1 cellular context compared by ENCODE assay signal in the genomic region with DNA sequence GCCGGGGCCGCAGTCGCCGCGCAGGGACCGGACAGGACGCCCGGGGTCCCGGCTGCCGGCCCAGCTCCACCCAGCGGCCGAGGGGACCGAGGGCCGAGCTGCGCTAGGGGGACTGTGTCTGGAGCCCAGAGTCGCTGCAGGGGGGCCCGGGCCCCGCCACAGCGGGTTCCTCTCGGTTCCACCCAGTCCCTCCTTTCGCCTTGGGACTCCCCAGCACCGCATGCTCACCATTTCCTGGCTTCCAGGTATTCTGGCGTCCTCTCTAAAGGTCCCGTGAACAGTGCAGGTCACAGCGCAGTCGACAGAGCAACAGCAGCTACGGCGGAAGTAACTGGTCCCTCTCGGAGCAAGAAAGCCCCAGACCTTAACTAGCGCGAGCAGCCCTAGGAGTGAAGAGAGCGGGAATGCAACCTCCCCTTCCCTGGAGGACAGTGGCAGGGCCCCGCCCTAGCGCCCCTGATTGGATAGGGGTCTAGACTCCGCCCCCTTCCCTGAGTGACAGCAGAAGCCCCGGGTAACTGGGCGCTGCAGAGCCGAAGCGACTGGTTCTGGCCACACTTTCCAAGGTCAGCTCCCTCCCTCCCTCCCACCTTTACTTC.
TF ChIP-seq lines count a peak whose summit lies in the region.

Gene ZNF878 (minus strand): TSS at position 391 of the 599 bp plus-strand sequence. CDS start 160 bp downstream, at position 231.

TF ChIP-seq in HepG2, 621 proteins besides CTCF, POLR2A, EP300 and RAD21 (continued from another document):
- TF ChIP-seq PAXIP1 (CRISPR knock-in tag; conservative IDR thresholded peaks at IDR 0.05) (peak; percentile 35; the same call in 1 of the 2 replicates), RCOR2 (CRISPR knock-in tag; IDR thresholded peaks at IDR 0.05) (no peak), CC2D1A (CRISPR knock-in tag; IDR thresholded peaks at IDR 0.05) (no peak), HNRNPH1 (optimal IDR thresholded peaks at IDR 0.05; ENCODE audit: low read depth, low read length) (no peak), GATAD1 (CRISPR knock-in tag; IDR thresholded peaks at IDR 0.05) (peak; percentile 63), ZNF674 (CRISPR knock-in tag; IDR thresholded peaks at IDR 0.05; ENCODE audit: low read depth) (peak; percentile 77; the same call in 1 of the 2 replicates), IKZF1 (IDR thresholded peaks at IDR 0.05) (no peak), NONO (IDR thresholded peaks at IDR 0.05) (no peak), NONO (CRISPR knock-in tag; conservative IDR thresholded peaks at IDR 0.05) (peak; percentile 94), ATAD3A (CRISPR knock-in tag; IDR thresholded peaks at IDR 0.05) (no peak), LBX2 (CRISPR knock-in tag; IDR thresholded peaks at IDR 0.05; ENCODE audit: borderline replicate concordance) (no peak), ZNF160 (CRISPR knock-in tag; IDR thresholded peaks at IDR 0.05) (no peak), ISL2 (CRISPR knock-in tag; IDR thresholded peaks at IDR 0.05) (peak; percentile 63; the same call in 1 of the 2 replicates), RBM39 (IDR thresholded peaks at IDR 0.05; ENCODE audit: low read depth, low read length, poor library complexity, severe bottlenecking) (peak; percentile 66), ZNF180 (CRISPR knock-in tag; IDR thresholded peaks at IDR 0.05; ENCODE audit: borderline replicate concordance, low read depth) (0 out of 2 replicates have a peak, but pooled peaks have one; percentile 55), FOXM1 (CRISPR knock-in tag; IDR thresholded peaks at IDR 0.05) (no peak), TBL1XR1 (IDR thresholded peaks at IDR 0.05; ENCODE audit: borderline replicate concordance, low read length, partially characterized antibody) (peak; percentile 34), PCBP1 (IDR thresholded peaks at IDR 0.05; ENCODE audit: borderline replicate concordance, low read depth, low read length) (0 out of 2 replicates have a peak, but pooled peaks have one; percentile 29), ZNF547 (CRISPR knock-in tag; IDR thresholded peaks at IDR 0.05) (peak; percentile 41; the same call in 1 of the 2 replicates), FOSL1 (CRISPR knock-in tag; IDR thresholded peaks at IDR 0.05; ENCODE audit: borderline replicate concordance) (no peak), ZNF383 (CRISPR knock-in tag; IDR thresholded peaks at IDR 0.05; ENCODE audit: borderline replicate concordance) (no peak), ZMYM3 (CRISPR knock-in tag; IDR thresholded peaks at IDR 0.05) (peak; percentile 76), BORCS8-MEF2B (CRISPR knock-in tag; IDR thresholded peaks at IDR 0.05) (peak; percentile 80; the same call in 1 of the 2 replicates), ZFP36 (IDR thresholded peaks at IDR 0.05; ENCODE audit: borderline replicate concordance, low read depth, low read length, partially characterized antibody) (no peak), PATZ1 (CRISPR knock-in tag; IDR thresholded peaks at IDR 0.05) (peak; percentile 78), ZNF460 (CRISPR knock-in tag; IDR thresholded peaks at IDR 0.05; ENCODE audit: borderline replicate concordance) (no peak), HNRNPLL (IDR thresholded peaks at IDR 0.05; ENCODE audit: low read depth, low read length, poor library complexity, severe bottlenecking) (peak; percentile 85)
- TF ChIP-seq, protein P1, sequence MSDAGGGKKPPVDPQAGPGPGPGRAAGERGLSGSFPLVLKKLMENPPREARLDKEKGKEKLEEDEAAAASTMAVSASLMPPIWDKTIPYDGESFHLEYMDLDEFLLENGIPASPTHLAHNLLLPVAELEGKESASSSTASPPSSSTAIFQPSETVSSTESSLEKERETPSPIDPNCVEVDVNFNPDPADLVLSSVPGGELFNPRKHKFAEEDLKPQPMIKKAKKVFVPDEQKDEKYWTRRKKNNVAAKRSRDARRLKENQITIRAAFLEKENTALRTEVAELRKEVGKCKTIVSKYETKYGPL (CRISPR knock-in tag; IDR thresholded peaks at IDR 0.05): no peak
- TF ChIP-seq, protein P2, sequence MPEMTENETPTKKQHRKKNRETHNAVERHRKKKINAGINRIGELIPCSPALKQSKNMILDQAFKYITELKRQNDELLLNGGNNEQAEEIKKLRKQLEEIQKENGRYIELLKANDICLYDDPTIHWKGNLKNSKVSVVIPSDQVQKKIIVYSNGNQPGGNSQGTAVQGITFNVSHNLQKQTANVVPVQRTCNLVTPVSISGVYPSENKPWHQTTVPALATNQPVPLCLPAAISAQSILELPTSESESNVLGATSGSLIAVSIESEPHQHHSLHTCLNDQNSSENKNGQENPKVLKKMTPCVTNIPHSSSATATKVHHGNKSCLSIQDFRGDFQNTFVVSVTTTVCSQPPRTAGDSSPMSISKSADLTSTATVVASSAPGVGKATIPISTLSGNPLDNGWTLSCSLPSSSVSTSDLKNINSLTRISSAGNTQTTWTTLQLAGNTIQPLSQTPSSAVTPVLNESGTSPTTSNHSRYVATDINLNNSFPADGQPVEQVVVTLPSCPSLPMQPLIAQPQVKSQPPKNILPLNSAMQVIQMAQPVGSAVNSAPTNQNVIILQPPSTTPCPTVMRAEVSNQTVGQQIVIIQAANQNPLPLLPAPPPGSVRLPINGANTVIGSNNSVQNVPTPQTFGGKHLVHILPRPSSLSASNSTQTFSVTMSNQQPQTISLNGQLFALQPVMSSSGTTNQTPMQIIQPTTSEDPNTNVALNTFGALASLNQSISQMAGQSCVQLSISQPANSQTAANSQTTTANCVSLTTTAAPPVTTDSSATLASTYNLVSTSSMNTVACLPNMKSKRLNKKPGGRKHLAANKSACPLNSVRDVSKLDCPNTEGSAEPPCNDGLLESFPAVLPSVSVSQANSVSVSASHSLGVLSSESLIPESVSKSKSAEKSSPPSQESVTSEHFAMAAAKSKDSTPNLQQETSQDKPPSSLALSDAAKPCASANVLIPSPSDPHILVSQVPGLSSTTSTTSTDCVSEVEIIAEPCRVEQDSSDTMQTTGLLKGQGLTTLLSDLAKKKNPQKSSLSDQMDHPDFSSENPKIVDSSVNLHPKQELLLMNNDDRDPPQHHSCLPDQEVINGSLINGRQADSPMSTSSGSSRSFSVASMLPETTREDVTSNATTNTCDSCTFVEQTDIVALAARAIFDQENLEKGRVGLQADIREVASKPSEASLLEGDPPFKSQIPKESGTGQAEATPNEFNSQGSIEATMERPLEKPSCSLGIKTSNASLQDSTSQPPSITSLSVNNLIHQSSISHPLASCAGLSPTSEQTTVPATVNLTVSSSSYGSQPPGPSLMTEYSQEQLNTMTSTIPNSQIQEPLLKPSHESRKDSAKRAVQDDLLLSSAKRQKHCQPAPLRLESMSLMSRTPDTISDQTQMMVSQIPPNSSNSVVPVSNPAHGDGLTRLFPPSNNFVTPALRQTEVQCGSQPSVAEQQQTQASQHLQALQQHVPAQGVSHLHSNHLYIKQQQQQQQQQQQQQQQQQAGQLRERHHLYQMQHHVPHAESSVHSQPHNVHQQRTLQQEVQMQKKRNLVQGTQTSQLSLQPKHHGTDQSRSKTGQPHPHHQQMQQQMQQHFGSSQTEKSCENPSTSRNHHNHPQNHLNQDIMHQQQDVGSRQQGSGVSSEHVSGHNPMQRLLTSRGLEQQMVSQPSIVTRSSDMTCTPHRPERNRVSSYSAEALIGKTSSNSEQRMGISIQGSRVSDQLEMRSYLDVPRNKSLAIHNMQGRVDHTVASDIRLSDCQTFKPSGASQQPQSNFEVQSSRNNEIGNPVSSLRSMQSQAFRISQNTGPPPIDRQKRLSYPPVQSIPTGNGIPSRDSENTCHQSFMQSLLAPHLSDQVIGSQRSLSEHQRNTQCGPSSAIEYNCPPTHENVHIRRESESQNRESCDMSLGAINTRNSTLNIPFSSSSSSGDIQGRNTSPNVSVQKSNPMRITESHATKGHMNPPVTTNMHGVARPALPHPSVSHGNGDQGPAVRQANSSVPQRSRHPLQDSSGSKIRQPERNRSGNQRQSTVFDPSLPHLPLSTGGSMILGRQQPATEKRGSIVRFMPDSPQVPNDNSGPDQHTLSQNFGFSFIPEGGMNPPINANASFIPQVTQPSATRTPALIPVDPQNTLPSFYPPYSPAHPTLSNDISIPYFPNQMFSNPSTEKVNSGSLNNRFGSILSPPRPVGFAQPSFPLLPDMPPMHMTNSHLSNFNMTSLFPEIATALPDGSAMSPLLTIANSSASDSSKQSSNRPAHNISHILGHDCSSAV (CRISPR knock-in tag; IDR thresholded peaks at IDR 0.05; ENCODE audit: borderline replicate concordance): no peak
- TF ChIP-seq, protein P3, sequence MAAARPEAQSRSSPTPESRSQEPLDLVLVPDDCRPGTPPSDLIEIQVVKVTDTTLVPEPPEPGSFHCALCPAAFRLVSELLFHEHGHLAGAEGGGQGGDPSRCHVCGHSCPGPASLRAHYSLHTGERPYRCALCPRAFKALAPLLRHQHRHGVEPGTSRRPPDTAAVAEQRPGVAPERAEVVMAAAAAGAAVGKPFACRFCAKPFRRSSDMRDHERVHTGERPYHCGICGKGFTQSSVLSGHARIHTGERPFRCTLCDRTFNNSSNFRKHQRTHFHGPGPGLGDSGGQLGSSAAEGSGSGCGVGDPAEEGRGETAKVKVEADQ (CRISPR knock-in tag; IDR thresholded peaks at IDR 0.05; ENCODE audit: borderline replicate concordance): no peak
